Comparison of ENCODE assay signal across 18 cellular contexts in the genomic region with DNA sequence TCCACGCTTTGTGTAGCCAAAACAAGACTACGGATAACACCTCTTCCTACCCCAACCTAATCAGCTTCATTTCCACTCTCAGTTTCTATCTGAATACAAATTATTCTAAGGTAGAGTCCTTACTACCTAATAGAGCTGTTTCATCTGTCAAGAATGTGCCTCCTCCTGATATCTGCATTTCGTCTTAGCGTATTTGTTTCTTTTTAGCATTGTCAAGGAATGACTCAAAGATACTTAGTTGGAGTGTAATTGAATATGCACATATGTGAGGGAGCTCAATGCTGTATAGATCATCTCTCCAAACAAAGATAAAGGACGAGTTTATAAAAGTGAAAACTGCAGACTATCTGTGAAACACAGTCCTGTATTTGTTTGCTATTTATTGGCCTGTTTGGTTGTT.
DNase-seq lines count a peak whose midpoint lies in the region; ATAC-seq and TF ChIP-seq lines count a peak whose summit lies in the region.
"Had no signal": no experiment of that assay in that cellular context is flagged by ENCODE, and none has a peak within 500 bp of the region (broad histone marks: within the 10 kb centered on the region; RNA-seq: fewer than 3 reads in every experiment).

No MANE protein-coding gene starts in this region.

- no peak overlapping the region for H3K4me3 ChIP-seq in GM23338
- no peak overlapping the region for H3K4me3 ChIP-seq in epithelial cell of esophagus (ENCODE audit: low read length)
- H3K4me3 ChIP-seq: ascending aorta had no signal

- H3K4me3 Mint-ChIP-seq in GM23338, result no peak overlapping the region
- H3K4me3 Mint-ChIP-seq: activated CD8-positive, alpha-beta T cell treated with anti-CD3 and anti-CD28 coated beads, Interleukin-2, amount 10 ng/mL, durations not matched to agents 7 days and 5 days; immature natural killer cell; type B pancreatic cell had no signal

- H3K36me3 ChIP-seq in GM23338 (ENCODE audit: insufficient read depth), result no peaks in the 10 kb centered on the region
- H3K36me3 ChIP-seq: ascending aorta had no signal

- H3K27me3 ChIP-seq in GM23338 (ENCODE audit: insufficient read depth), result no peaks in the 10 kb centered on the region
- H3K27me3 ChIP-seq: ascending aorta had no signal

- H3K4me1 ChIP-seq in GM23338 (ENCODE audit: insufficient read depth), result peaks cover 29% of the 10 kb centered on the region
- H3K4me1 ChIP-seq: ascending aorta had no signal

- H3F3A ChIP-seq in GM23338 (replicated peaks; ENCODE audit: low read depth), result no peaks in the 10 kb centered on the region

- H2AFZ ChIP-seq in GM23338, result no peak overlapping the region

- DNase-seq in GM23338 (ENCODE audit: low spot score) (peak; percentile 42), RPMI7951 (ENCODE audit: low read depth) (peak; percentile 6), epithelial cell of esophagus (ENCODE audit: low read depth) (peak; percentile 77), non-pigmented ciliary epithelial cell (ENCODE audit: low read depth) (peak; percentile 65), NCI-H1092 treated with DMSO at 0.1 percent for 48 hours (lab: John Stamatoyannopoulos, UW) (no peak), GM10266 (ENCODE audit: extremely low spot score) (no peak)
- DNase-seq: activated CD8-positive, alpha-beta T cell treated with anti-CD3 and anti-CD28 coated beads, Interleukin-2, amount 10 ng/mL, durations not matched to agents 7 days and 5 days; activated effector memory CD4-positive, alpha-beta T cell treated with Interleukin-2 at 50 U/mL for 16 hours; immature natural killer cell; KG1; midbrain; NCI-H1436 treated with DMSO at 0.1 percent for 48 hours; NCI-H510A had no signal

- no peaks in the 10 kb centered on the region for H3K79me2 ChIP-seq in GM23338 (replicated peaks; ENCODE audit: insufficient read depth)

- H3K4me1 Mint-ChIP-seq in GM23338, result peaks cover 33% of the 10 kb centered on the region
- H3K4me1 Mint-ChIP-seq: immature natural killer cell had no signal

- H3K27ac ChIP-seq in GM23338 (ENCODE audit: low read depth), result no peak overlapping the region
- H3K27ac ChIP-seq: ascending aorta had no signal

- H3K27me3 Mint-ChIP-seq in GM23338 (ENCODE audit: insufficient read depth, low read depth, poor library complexity), result peaks cover 4% of the 10 kb centered on the region
- H3K27me3 Mint-ChIP-seq: type B pancreatic cell had no signal

- H3K9me2 ChIP-seq in GM23338 (ENCODE audit: insufficient read depth), result no peaks in the 10 kb centered on the region

- peak overlapping the region; percentile 17; the same call in 1 of the 2 replicates for H3K27ac Mint-ChIP-seq in GM23338
- H3K27ac Mint-ChIP-seq: activated CD8-positive, alpha-beta T cell treated with anti-CD3 and anti-CD28 coated beads, Interleukin-2, amount 10 ng/mL, durations not matched to agents 7 days and 5 days; immature natural killer cell; type B pancreatic cell had no signal

- no peaks in the 10 kb centered on the region; the same call in 2 of the 3 replicates for H3K9me3 Mint-ChIP-seq in GM23338
- H3K9me3 Mint-ChIP-seq: type B pancreatic cell had no signal

- no peak for TF ChIP-seq CTCF in GM23338 (conservative IDR thresholded peaks at IDR 0.05; ENCODE audit: low read depth in 2 of 2)
- no peak for TF ChIP-seq CTCF in epithelial cell of esophagus (IDR thresholded peaks at IDR 0.05; ENCODE audit: insufficient read depth, low read depth, low read length, missing control alignments)
- no peak for TF ChIP-seq CTCF in GM10266 (IDR thresholded peaks at IDR 0.05; ENCODE audit: control insufficient read depth, insufficient read depth, low read depth, missing control alignments)

- no peaks in the 10 kb centered on the region for H3K36me3 Mint-ChIP-seq in GM23338 (ENCODE audit: low read depth)
- H3K36me3 Mint-ChIP-seq: immature natural killer cell, type B pancreatic cell had no signal

- ATAC-seq in GM23338, result no peak
- no peak for ATAC-seq in GM21526 (IDR thresholded peaks at IDR 0.05; ENCODE audit: low FRiP score, unreplicated experiment)
- no peak for ATAC-seq in HG02571 (IDR thresholded peaks at IDR 0.05; ENCODE audit: unreplicated experiment)
- ATAC-seq: activated CD8-positive, alpha-beta T cell treated with anti-CD3 and anti-CD28 coated beads, Interleukin-2, amount 10 ng/mL, durations not matched to agents 7 days and 5 days; sciatic nerve had no signal

- H4K20me1 ChIP-seq in GM23338 (replicated peaks; ENCODE audit: insufficient read depth), result no peaks in the 10 kb centered on the region

- H3K4me2 ChIP-seq in GM23338, result no peak overlapping the region

TF ChIP-seq in GM23338, 12 proteins besides CTCF, POLR2A, EP300 and RAD21 (continues in another document):
- TF ChIP-seq ZNF114 (CRISPR knock-in tag; IDR thresholded peaks at IDR 0.05) (no peak), ZNF331 (CRISPR knock-in tag; IDR thresholded peaks at IDR 0.05; ENCODE audit: low read depth) (no peak), POLR2AphosphoS5 (IDR thresholded peaks at IDR 0.05; ENCODE audit: low read depth) (no peak), EZH2phosphoT487 (IDR thresholded peaks at IDR 0.05; ENCODE audit: unreplicated experiment) (no peak), NANOG (IDR thresholded peaks at IDR 0.05; ENCODE audit: borderline replicate concordance) (no peak), CREB1 (CRISPR knock-in tag; IDR thresholded peaks at IDR 0.05; ENCODE audit: low read depth) (no peak), JUNB (IDR thresholded peaks at IDR 0.05; ENCODE audit: unreplicated experiment) (no peak), STAT1 (IDR thresholded peaks at IDR 0.05; ENCODE audit: unreplicated experiment) (no peak), EZH2 (IDR thresholded peaks at IDR 0.05; ENCODE audit: low read depth, unreplicated experiment) (no peak)
- TF ChIP-seq, protein P1, sequence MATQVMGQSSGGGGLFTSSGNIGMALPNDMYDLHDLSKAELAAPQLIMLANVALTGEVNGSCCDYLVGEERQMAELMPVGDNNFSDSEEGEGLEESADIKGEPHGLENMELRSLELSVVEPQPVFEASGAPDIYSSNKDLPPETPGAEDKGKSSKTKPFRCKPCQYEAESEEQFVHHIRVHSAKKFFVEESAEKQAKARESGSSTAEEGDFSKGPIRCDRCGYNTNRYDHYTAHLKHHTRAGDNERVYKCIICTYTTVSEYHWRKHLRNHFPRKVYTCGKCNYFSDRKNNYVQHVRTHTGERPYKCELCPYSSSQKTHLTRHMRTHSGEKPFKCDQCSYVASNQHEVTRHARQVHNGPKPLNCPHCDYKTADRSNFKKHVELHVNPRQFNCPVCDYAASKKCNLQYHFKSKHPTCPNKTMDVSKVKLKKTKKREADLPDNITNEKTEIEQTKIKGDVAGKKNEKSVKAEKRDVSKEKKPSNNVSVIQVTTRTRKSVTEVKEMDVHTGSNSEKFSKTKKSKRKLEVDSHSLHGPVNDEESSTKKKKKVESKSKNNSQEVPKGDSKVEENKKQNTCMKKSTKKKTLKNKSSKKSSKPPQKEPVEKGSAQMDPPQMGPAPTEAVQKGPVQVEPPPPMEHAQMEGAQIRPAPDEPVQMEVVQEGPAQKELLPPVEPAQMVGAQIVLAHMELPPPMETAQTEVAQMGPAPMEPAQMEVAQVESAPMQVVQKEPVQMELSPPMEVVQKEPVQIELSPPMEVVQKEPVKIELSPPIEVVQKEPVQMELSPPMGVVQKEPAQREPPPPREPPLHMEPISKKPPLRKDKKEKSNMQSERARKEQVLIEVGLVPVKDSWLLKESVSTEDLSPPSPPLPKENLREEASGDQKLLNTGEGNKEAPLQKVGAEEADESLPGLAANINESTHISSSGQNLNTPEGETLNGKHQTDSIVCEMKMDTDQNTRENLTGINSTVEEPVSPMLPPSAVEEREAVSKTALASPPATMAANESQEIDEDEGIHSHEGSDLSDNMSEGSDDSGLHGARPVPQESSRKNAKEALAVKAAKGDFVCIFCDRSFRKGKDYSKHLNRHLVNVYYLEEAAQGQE (IDR thresholded peaks at IDR 0.05; ENCODE audit: unreplicated experiment), result no peak
- TF ChIP-seq, protein P2, sequence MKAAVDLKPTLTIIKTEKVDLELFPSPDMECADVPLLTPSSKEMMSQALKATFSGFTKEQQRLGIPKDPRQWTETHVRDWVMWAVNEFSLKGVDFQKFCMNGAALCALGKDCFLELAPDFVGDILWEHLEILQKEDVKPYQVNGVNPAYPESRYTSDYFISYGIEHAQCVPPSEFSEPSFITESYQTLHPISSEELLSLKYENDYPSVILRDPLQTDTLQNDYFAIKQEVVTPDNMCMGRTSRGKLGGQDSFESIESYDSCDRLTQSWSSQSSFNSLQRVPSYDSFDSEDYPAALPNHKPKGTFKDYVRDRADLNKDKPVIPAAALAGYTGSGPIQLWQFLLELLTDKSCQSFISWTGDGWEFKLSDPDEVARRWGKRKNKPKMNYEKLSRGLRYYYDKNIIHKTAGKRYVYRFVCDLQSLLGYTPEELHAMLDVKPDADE (IDR thresholded peaks at IDR 0.05), result no peak

Comparison
In these comparisons a context has a peak if more than half of its experiments do, and no peak if none do; other contexts are left out.
1. DNase-seq: peak in GM23338 (single experiment), RPMI7951 (single experiment), epithelial cell of esophagus (single experiment) and non-pigmented ciliary epithelial cell (single experiment); none in NCI-H1092 treated with DMSO at 0.1 percent for 48 hours (single experiment) and GM10266 (single experiment).